In the genomic region with DNA sequence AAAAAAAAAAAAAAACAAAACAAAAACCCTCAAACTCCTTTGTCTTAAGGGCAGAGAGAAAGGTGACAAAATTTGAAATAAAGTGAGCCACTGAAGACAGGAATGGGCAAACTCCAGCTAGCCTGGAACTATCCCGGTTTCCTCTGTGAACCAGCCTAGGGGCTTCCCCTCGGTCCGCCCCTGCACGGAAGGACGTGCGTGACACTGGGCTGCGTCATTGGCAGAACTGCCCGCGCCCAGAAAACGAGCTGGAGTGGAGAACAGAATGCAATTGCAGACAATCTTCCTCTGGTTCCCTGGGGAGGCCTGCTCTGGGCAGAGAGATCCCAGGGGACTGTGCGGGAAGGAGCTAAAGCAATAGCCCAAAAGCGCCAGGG, we compare ENCODE assay signal across 8 cellular contexts. TPM values are rescaled to one million over a fixed set of nuclear protein-coding genes. Genes with fewer than 3 reads are reported as not detected.
DNase-seq lines count a peak whose midpoint lies in the region; ATAC-seq and TF ChIP-seq lines count a peak whose summit lies in the region.

No MANE protein-coding gene starts in this region.

- no peaks in the 10 kb centered on the region for H3K9me3 ChIP-seq in neuron (ENCODE audit: low read length)

- H2AFZ ChIP-seq in neuron (ENCODE audit: low read depth, low read length), result no peak overlapping the region

- in situ Hi-C loops in KBM-7 (cut with MboI; ENCODE audit: low pct_unique_long_range_greater_than_20kb, low sequenced_read_pairs), result no loop called here

- no peaks in the 10 kb centered on the region for H3K36me3 ChIP-seq in neuron (ENCODE audit: insufficient read depth, low read length)

- no peak for TF ChIP-seq CTCF in foreskin fibroblast (IDR thresholded peaks at IDR 0.05; ENCODE audit: low read depth, low read length)

- ATAC-seq in GM21390 (IDR thresholded peaks at IDR 0.05; ENCODE audit: unreplicated experiment), result peak; percentile 41

- DNase-seq in DMS53 treated with DMSO at 0.1 percent for 48 hours (lab: John Stamatoyannopoulos, UW; ENCODE audit: unreplicated experiment) (peak; percentile 74), KBM-7 (peak; percentile 70), foreskin fibroblast (peak; percentile 77 to 91), ureter (ENCODE audit: low spot score) (peak; percentile 82), NCI-H2081 treated with DMSO at 0.1 percent for 48 hours (lab: John Stamatoyannopoulos, UW) (no peak)
- peak; percentile 75 to 79 for DNase-seq in activated T-cell treated with anti-CD3 and anti-CD28 coated beads, Interleukin-2, amount 50 U/mL, for 48 hours

- H3K4me3 ChIP-seq in foreskin fibroblast (ENCODE audit: low read depth in 1 of 2, low read length in 2 of 2) (peak overlapping the region; percentile 61 to 72), neuron (ENCODE audit: low read length) (peak overlapping the region; percentile 35)

- H3K4me1 ChIP-seq in neuron (ENCODE audit: insufficient read depth, low read length), result peaks cover 8% of the 10 kb centered on the region

- H3K27me3 ChIP-seq in neuron (ENCODE audit: insufficient read depth, low read length), result peaks cover 24% of the 10 kb centered on the region

RNA-seq across cellular contexts. Expression of gene RAB38, which starts 0.6 kb away (rescaled TPM):
- total RNA-seq in ureter, result 25.1 TPM
